24 cellular contexts compared by ENCODE assay signal in genomic region chr7:11077816-11078215, GRCh38.
"Had no signal": no experiment of that assay in that cellular context is flagged by ENCODE, and none has a peak within 500 bp of the region (broad histone marks: within the 10 kb centered on the region; RNA-seq: fewer than 3 reads in every experiment).

No MANE protein-coding gene starts in this region.

- H3K9me3 ChIP-seq: adrenal gland, body of pancreas, suprapubic skin had no signal

- H3K27ac Mint-ChIP-seq: activated naive CD4-positive, alpha-beta T cell treated with anti-CD3 and anti-CD28 coated beads, Interleukin-2, amount 10 ng/mL, durations not matched to agents 7 days and 5 days; progenitor cell of endocrine pancreas; stimulated activated naive CD8-positive, alpha-beta T cell treated with anti-CD3 and anti-CD28 coated beads, Interleukin-15, Interleukin-2, amounts not matched to agents 100 ng/mL and 50 ng/mL, for 24 hours had no signal

- H3K4me3 Mint-ChIP-seq: activated naive CD4-positive, alpha-beta T cell treated with anti-CD3 and anti-CD28 coated beads, Interleukin-2, amount 10 ng/mL, durations not matched to agents 7 days and 5 days; natural killer cell treated with Interleukin-12 subunit alpha and Interleukin-12 subunit beta and Interleukin-15 and Interleukin-18, amount 100 ng/mL, for 72 hours; stimulated activated naive CD8-positive, alpha-beta T cell treated with anti-CD3 and anti-CD28 coated beads, Interleukin-15, Interleukin-2, amounts not matched to agents 100 ng/mL and 50 ng/mL, for 24 hours had no signal

- H3K4me1 ChIP-seq: adrenal gland, body of pancreas, esophagus squamous epithelium, suprapubic skin had no signal

- FAIRE-seq: endothelial cell of umbilical vein had no signal

- H3K27me3 Mint-ChIP-seq: activated naive CD4-positive, alpha-beta T cell treated with anti-CD3 and anti-CD28 coated beads, Interleukin-2, amount 10 ng/mL, durations not matched to agents 7 days and 5 days; natural killer cell treated with Interleukin-12 subunit alpha and Interleukin-12 subunit beta and Interleukin-15 and Interleukin-18, amount 100 ng/mL, for 72 hours; progenitor cell of endocrine pancreas; stimulated activated naive CD8-positive, alpha-beta T cell treated with anti-CD3 and anti-CD28 coated beads, Interleukin-15, Interleukin-2, amounts not matched to agents 100 ng/mL and 50 ng/mL, for 24 hours had no signal

- H3K9me3 Mint-ChIP-seq: activated naive CD4-positive, alpha-beta T cell treated with anti-CD3 and anti-CD28 coated beads, Interleukin-2, amount 10 ng/mL, durations not matched to agents 7 days and 5 days; natural killer cell treated with Interleukin-12 subunit alpha and Interleukin-12 subunit beta and Interleukin-15 and Interleukin-18, amount 100 ng/mL, for 72 hours; stimulated activated naive CD8-positive, alpha-beta T cell treated with anti-CD3 and anti-CD28 coated beads, Interleukin-15, Interleukin-2, amounts not matched to agents 100 ng/mL and 50 ng/mL, for 24 hours had no signal

- H3K4me3 ChIP-seq: adrenal gland, body of pancreas, esophagus squamous epithelium, suprapubic skin had no signal

- H3K27ac ChIP-seq: adrenal gland, body of pancreas, esophagus squamous epithelium, suprapubic skin had no signal

- ATAC-seq: body of pancreas; natural killer cell treated with Interleukin-12 subunit alpha and Interleukin-12 subunit beta and Interleukin-15 and Interleukin-18, amount 100 ng/mL, for 72 hours; right cardiac atrium had no signal

- DNase-seq: activated CD4-positive, CD25-positive, alpha-beta regulatory T cell treated with anti-CD3 and anti-CD28 coated beads, Interleukin-2, amount 50 U/mL, for 72 hours; activated naive CD4-positive, alpha-beta T cell treated with anti-CD3 and anti-CD28 coated beads, Interleukin-2, amount 10 ng/mL, durations not matched to agents 7 days and 5 days; activated T-cell treated with anti-CD3 and anti-CD28 coated beads for 4 hours; adrenal gland; body of pancreas; caudate nucleus; effector CD8-positive, alpha-beta T cell; esophagus squamous epithelium; foreskin fibroblast; glutamatergic neuron; hypothalamus; kidney glomerular epithelial cell; mesenchymal stem cell; nucleus accumbens; right cardiac atrium; small intestine; stimulated activated CD4-positive, alpha-beta T cell treated with anti-CD3 and anti-CD28 coated beads, Interleukin-4, amount 100 ng/mL, for 4 hours; stimulated activated CD8-positive, alpha-beta memory T cell treated with anti-CD3 and anti-CD28 coated beads, Interleukin-4, amount 100 ng/mL, for 48 hours; T-helper 9 cell had no signal

- H3K36me3 ChIP-seq: adrenal gland had no signal

- H3K27me3 ChIP-seq: adrenal gland, body of pancreas, esophagus squamous epithelium, suprapubic skin had no signal
